In genomic region chr18:35143615-35144596, GRCh38 we compare ENCODE assay signal across 1 cellular context.
TF ChIP-seq lines count a peak whose summit lies in the region.

No MANE protein-coding gene starts in this region.

TF ChIP-seq in WTC11, 78 proteins besides CTCF, POLR2A, EP300 and RAD21 (continued from another document):
- TF ChIP-seq, protein P1, sequence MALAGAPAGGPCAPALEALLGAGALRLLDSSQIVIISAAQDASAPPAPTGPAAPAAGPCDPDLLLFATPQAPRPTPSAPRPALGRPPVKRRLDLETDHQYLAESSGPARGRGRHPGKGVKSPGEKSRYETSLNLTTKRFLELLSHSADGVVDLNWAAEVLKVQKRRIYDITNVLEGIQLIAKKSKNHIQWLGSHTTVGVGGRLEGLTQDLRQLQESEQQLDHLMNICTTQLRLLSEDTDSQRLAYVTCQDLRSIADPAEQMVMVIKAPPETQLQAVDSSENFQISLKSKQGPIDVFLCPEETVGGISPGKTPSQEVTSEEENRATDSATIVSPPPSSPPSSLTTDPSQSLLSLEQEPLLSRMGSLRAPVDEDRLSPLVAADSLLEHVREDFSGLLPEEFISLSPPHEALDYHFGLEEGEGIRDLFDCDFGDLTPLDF (CRISPR knock-in tag; IDR thresholded peaks at IDR 0.05), result no peak
- TF ChIP-seq CBFB (CRISPR knock-in tag; IDR thresholded peaks at IDR 0.05; ENCODE audit: low read depth), result no peak
TF ChIP-seq in WTC11: peak in this region for 0.
